ENCODE assay signal across 9 cellular contexts in genomic region chr2:47172156-47172921, GRCh38. TPM values are rescaled to one million over a fixed set of nuclear protein-coding genes. Genes with fewer than 3 reads are reported as not detected.
DNase-seq lines count a peak whose midpoint lies in the region; ATAC-seq and TF ChIP-seq lines count a peak whose summit lies in the region.
"Had no signal": no experiment of that assay in that cellular context is flagged by ENCODE, and none has a peak within 500 bp of the region (broad histone marks: within the 10 kb centered on the region; RNA-seq: fewer than 3 reads in every experiment).

No MANE protein-coding gene starts in this region.

- TF ChIP-seq CTCF in esophagus squamous epithelium (IDR thresholded peaks at IDR 0.05): no peak
- no peak for TF ChIP-seq CTCF in testis (IDR thresholded peaks at IDR 0.05)

- peak overlapping the region; percentile 88 for H3K4me2 ChIP-seq in skeletal muscle satellite cell (ENCODE audit: low read length)

- H3K4me1 ChIP-seq in esophagus squamous epithelium: peaks cover 17 to 75% (median 50%) of the 10 kb centered on the region in 3 donors
- peaks cover 53% of the 10 kb centered on the region for H3K4me1 ChIP-seq in skeletal muscle satellite cell (ENCODE audit: control insufficient read depth, insufficient read depth, low read length)
- H3K4me1 ChIP-seq in testis: peaks cover 40% of the 10 kb centered on the region

- DNase-seq in DMS 273 (lab: John Stamatoyannopoulos, UW; ENCODE audit: unreplicated experiment) (peak; percentile 27), DMS 273 treated with DMSO at 0.1 percent for 48 hours (lab: John Stamatoyannopoulos, UW) (no peak), RPMI7951 (ENCODE audit: low read depth) (peak; percentile 67), esophagus squamous epithelium (lab: John Stamatoyannopoulos, UW) (no peak), NCI-H748 (lab: John Stamatoyannopoulos, UW; ENCODE audit: unreplicated experiment) (no peak), testis (no peak)

- H3K4me3 ChIP-seq in esophagus squamous epithelium (peak overlapping the region in 3 of 4 donors; percentile 9 to 80 (median 11)), skeletal muscle satellite cell (ENCODE audit: low read length) (peak overlapping the region; percentile 100), testis (no peak overlapping the region)

- ATAC-seq in HG03025 (IDR thresholded peaks at IDR 0.05; ENCODE audit: low FRiP score, unreplicated experiment): no peak
- ATAC-seq: esophagus mucosa had no signal

- H3K27me3 ChIP-seq in esophagus squamous epithelium: no peaks in the 10 kb centered on the region
- H3K27me3 ChIP-seq in skeletal muscle satellite cell (ENCODE audit: control insufficient read depth, insufficient read depth, low read length): no peaks in the 10 kb centered on the region
- H3K27me3 ChIP-seq in testis: no peaks in the 10 kb centered on the region

- intact Hi-C loops in esophagus squamous epithelium (cut with DNase I): no loop called here
- intact Hi-C loops in testis (cut with DNase I; ENCODE audit: low total_unique reads): no loop called here

- TF ChIP-seq POLR2A in esophagus squamous epithelium (IDR thresholded peaks at IDR 0.05) (no peak), testis (IDR thresholded peaks at IDR 0.05) (no peak)

- WGBS in esophagus squamous epithelium, 2 donors: 34 to 43% methylated on average over 8 to 9 of the region's 9 CpGs
- 30 to 38% methylated on average over 9 of the region's 9 CpGs for WGBS in testis, 2 donors

- H3K36me3 ChIP-seq in esophagus squamous epithelium (peaks cover 0 to 30% (median 4%) of the 10 kb centered on the region in 3 donors), skeletal muscle satellite cell (ENCODE audit: insufficient read depth, low read length) (peaks cover 46% of the 10 kb centered on the region), testis (ENCODE audit: low read depth, missing control alignments) (no peaks in the 10 kb centered on the region)

- peak overlapping the region; percentile 100 for H3K9ac ChIP-seq in skeletal muscle satellite cell (ENCODE audit: low read depth, low read length)

- H3K27ac ChIP-seq in esophagus squamous epithelium (peak overlapping the region in 3 of 4 donors; percentile 10 to 100 (median 99)), testis (no peak overlapping the region)

- no peaks in the 10 kb centered on the region for H3K9me3 ChIP-seq in esophagus squamous epithelium
- H3K9me3 ChIP-seq in skeletal muscle satellite cell (replicated peaks; ENCODE audit: low read length): no peaks in the 10 kb centered on the region
- H3K9me3 ChIP-seq in testis: no peaks in the 10 kb centered on the region

RNA-seq across cellular contexts. Expression of gene CALM2, which starts 4.0 kb away (rescaled TPM):
- total RNA-seq in RPMI7951 (2014; rRNA removed; shearing (Covaris generic)): 2,635 and 2,984 TPM in 2 replicates
- total RNA-seq in esophagus squamous epithelium: 100 to 1,000 TPM; 143 to 454 (median 312) TPM
- total RNA-seq in skeletal muscle satellite cell (2012; rRNA removed): 520 and 573 TPM in 2 replicates
- 100 to 1,000 TPM; 610 to 654 TPM for total RNA-seq in testis
- 1,336 TPM for polyA plus RNA-seq in testis (ENCODE audit: insufficient read depth, low read depth, low replicate concordance)

RNA-seq across cellular contexts. Expression of gene STPG4, which starts 17.2 kb away (rescaled TPM):
- total RNA-seq in RPMI7951 (2014; rRNA removed; shearing (Covaris generic)): not detected in 2 replicates
- total RNA-seq in esophagus squamous epithelium (not detected), testis (1 to 10 TPM; 3.0 to 8.5 TPM)
- 0.25 TPM in 1 of 2 replicates, not detected in the other for total RNA-seq in skeletal muscle satellite cell (2012; rRNA removed)
- polyA plus RNA-seq in testis (ENCODE audit: insufficient read depth, low read depth, low replicate concordance): 19.4 TPM

Comparison
In these comparisons a context has a peak if more than half of its experiments do, and no peak if none do; other contexts are left out.
1. DNase-seq: peak in DMS 273 (single experiment) and RPMI7951 (single experiment); none in DMS 273 treated with DMSO at 0.1 percent for 48 hours (single experiment), esophagus squamous epithelium (single experiment), NCI-H748 (single experiment) and testis (single experiment).
2. H3K27ac ChIP-seq: peak in esophagus squamous epithelium (3 of 4); none in testis (0 of 2).
3. H3K4me3 ChIP-seq: peak in esophagus squamous epithelium (3 of 4) and skeletal muscle satellite cell (single experiment); none in testis (0 of 2).